13 cellular contexts compared by ENCODE assay signal in the genomic region with DNA sequence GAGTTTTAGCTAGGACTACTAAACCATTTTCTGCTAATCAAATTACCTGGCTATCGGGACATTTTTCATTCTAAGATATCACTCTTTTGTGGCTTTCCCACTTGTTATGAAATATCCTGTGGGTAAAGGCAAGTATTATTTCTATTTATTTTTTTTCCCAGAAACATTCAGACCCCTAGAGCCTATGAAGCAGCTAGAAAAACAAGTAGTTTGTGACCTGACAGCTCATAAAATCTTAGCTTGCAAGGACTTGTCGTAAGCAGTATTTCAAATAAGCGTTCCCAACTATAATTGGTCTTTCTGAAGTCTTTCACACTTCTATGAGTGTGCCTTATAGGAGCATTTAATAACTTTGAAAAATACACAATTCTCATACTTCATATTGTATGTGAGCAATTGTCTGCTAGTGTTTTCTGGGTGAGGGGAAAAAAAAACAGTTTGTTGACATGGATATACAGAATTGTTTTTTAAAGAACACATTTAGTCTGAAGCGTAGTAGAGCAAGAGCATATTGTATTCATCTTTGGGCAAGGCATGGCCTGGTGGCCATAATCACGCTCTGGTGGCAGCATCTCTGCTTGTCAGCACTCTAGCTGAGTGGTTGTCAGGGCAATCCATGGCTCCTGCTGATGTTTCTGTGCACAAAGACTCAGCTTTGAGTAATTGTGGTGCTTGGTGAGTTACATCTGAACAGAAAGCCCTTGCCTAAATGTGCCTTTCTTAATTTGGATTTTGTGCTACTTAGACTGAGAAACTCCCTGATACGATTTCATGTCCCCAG. TPM values are rescaled to one million over a fixed set of nuclear protein-coding genes. Genes with fewer than 3 reads are reported as not detected.
DNase-seq lines count a peak whose midpoint lies in the region; ATAC-seq, FAIRE-seq and TF ChIP-seq lines count a peak whose summit lies in the region.
"Had no signal": no experiment of that assay in that cellular context is flagged by ENCODE, and none has a peak within 500 bp of the region (broad histone marks: within the 10 kb centered on the region; RNA-seq: fewer than 3 reads in every experiment).

No MANE protein-coding gene starts in this region.

- H3K27ac Mint-ChIP-seq in T-helper 2 cell treated with Interferon-gamma antibody and Interleukin-4, amounts not matched to agents 5 μg/mL and 100 μg/mL, for 36 hours, result no peak overlapping the region

- H3K36me3 ChIP-seq in BLaER1 treated with 17β-estradiol and CSF1 and Interleukin-3, amounts not matched to agents 10 nM and 100 nM, result peaks cover 0 to 20% (median under 1%) of the 10 kb centered on the region in 11 experiments; a peak in 3 of 22 replicates
- H3K36me3 ChIP-seq in DOHH2 (ENCODE audit: control insufficient read depth, low read length), result peaks cover 47% of the 10 kb centered on the region
- H3K36me3 ChIP-seq in keratinocyte (ENCODE audit: control insufficient read depth in 2 of 2, extremely low read depth in 1 of 2, insufficient read depth in 2 of 2, low read length in 2 of 2), result no peaks in the 10 kb centered on the region
- no peaks in the 10 kb centered on the region for H3K36me3 ChIP-seq in Peyer's patch
- H3K36me3 ChIP-seq: adrenal gland, right lobe of liver had no signal

- H3K9ac ChIP-seq in BLaER1 treated with 17β-estradiol and CSF1 and Interleukin-3, amounts not matched to agents 10 nM and 100 nM, result no peak overlapping the region
- no peak overlapping the region for H3K9ac ChIP-seq in keratinocyte (ENCODE audit: control insufficient read depth, extremely low read depth, insufficient read depth, low read length)
- H3K9ac ChIP-seq: SK-N-SH had no signal

- H3K27ac ChIP-seq in BLaER1 treated with 17β-estradiol and CSF1 and Interleukin-3, amounts not matched to agents 10 nM and 100 nM, result no peak overlapping the region
- peak overlapping the region; percentile 96; the same call in 1 of the 2 replicates for H3K27ac ChIP-seq in DOHH2 (ENCODE audit: low read depth, low read length)
- H3K27ac ChIP-seq in keratinocyte (ENCODE audit: control insufficient read depth, insufficient read depth, low read length), result no peak overlapping the region
- no peak overlapping the region for H3K27ac ChIP-seq in Peyer's patch
- H3K27ac ChIP-seq: adrenal gland, right lobe of liver had no signal

- H4K20me1 ChIP-seq in BLaER1 treated with 17β-estradiol and CSF1 and Interleukin-3, amounts not matched to agents 10 nM and 100 nM, result peaks cover 0 to 26% (median 0%) of the 10 kb centered on the region in 11 experiments; a peak in 3 of 22 replicates
- H4K20me1 ChIP-seq in DOHH2 (ENCODE audit: control insufficient read depth, insufficient read depth, low read depth, low read length) (peaks cover 11% of the 10 kb centered on the region; the same call in 1 of the 2 replicates), keratinocyte (ENCODE audit: control insufficient read depth, extremely low read depth, insufficient read depth, low read length) (no peaks in the 10 kb centered on the region)

- H3K79me2 ChIP-seq in DOHH2 (ENCODE audit: control insufficient read depth, low read length) (peaks cover 80% of the 10 kb centered on the region), keratinocyte (ENCODE audit: control insufficient read depth, insufficient read depth, low read length) (peaks cover 12% of the 10 kb centered on the region)

- peak overlapping the region; percentile 77 to 99 (median 96); a peak in 19 of 22 replicates for H3K4me2 ChIP-seq in BLaER1 treated with 17β-estradiol and CSF1 and Interleukin-3, amounts not matched to agents 10 nM and 100 nM
- H3K4me2 ChIP-seq in DOHH2 (ENCODE audit: low read length) (peak overlapping the region; percentile 85), keratinocyte (ENCODE audit: control insufficient read depth, extremely low read depth, insufficient read depth, low read depth, low read length) (no peak overlapping the region)

- FAIRE-seq in keratinocyte (lab: Jason Lieb, UNC), result peak; percentile 20

- H3K9me3 Mint-ChIP-seq in T-helper 2 cell treated with Interferon-gamma antibody and Interleukin-4, amounts not matched to agents 5 μg/mL and 100 μg/mL, for 36 hours, result peaks cover 4% of the 10 kb centered on the region

- no peaks in the 10 kb centered on the region for H3K27me3 Mint-ChIP-seq in T-helper 2 cell treated with Interferon-gamma antibody and Interleukin-4, amounts not matched to agents 5 μg/mL and 100 μg/mL, for 36 hours (ENCODE audit: low read depth)

- TF ChIP-seq CTCF in DOHH2 (IDR thresholded peaks at IDR 0.05; ENCODE audit: low read depth, low read length, poor library complexity, severe bottlenecking), result no peak
- TF ChIP-seq CTCF in keratinocyte (optimal IDR thresholded peaks at IDR 0.05 in 1 of 3, IDR thresholded peaks at IDR 0.05 in 1 of 3, conservative IDR thresholded peaks at IDR 0.05 in 1 of 3; ENCODE audit: extremely low read depth in 1 of 3, insufficient read depth in 2 of 3, low read length in 3 of 3), result no peak
- TF ChIP-seq CTCF in Peyer's patch (IDR thresholded peaks at IDR 0.05), result no peak

- no peak for DNase-seq in T-helper 2 cell treated with Interferon-gamma antibody and Interleukin-4, amounts not matched to agents 5 μg/mL and 100 μg/mL, for 36 hours (ENCODE audit: low spot score)
- DNase-seq in keratinocyte (ENCODE audit: low read depth, low spot score), result no peak
- no peak for DNase-seq in GM03348 (ENCODE audit: low spot score)
- DNase-seq in Peyer's patch, result no peak
- DNase-seq: adrenal gland, NCI-H187, right lobe of liver, SK-N-SH had no signal

- no peak for TF ChIP-seq POLR2A in Peyer's patch (IDR thresholded peaks at IDR 0.05)

- peaks cover 2 to 9% (median 8%) of the 10 kb centered on the region in 11 experiments; a peak in 21 of 22 replicates for H3K9me3 ChIP-seq in BLaER1 treated with 17β-estradiol and CSF1 and Interleukin-3, amounts not matched to agents 10 nM and 100 nM (replicated peaks in 1 of 11)
- H3K9me3 ChIP-seq in DOHH2 (ENCODE audit: control insufficient read depth, insufficient read depth, low read length) (peaks cover 8% of the 10 kb centered on the region; the same call in 1 of the 2 replicates), keratinocyte (ENCODE audit: control insufficient read depth, low read depth, low read length) (no peaks in the 10 kb centered on the region), Peyer's patch (no peaks in the 10 kb centered on the region)
- H3K9me3 ChIP-seq: adrenal gland, right lobe of liver, SK-N-SH had no signal

- no peaks in the 10 kb centered on the region for H3K9me1 ChIP-seq in keratinocyte (ENCODE audit: control insufficient read depth, extremely low read depth, insufficient read depth, low read length)

- peaks cover 13% of the 10 kb centered on the region for H3F3A ChIP-seq in DOHH2 (ENCODE audit: control insufficient read depth, insufficient read depth)

- H2AFZ ChIP-seq in keratinocyte (ENCODE audit: control insufficient read depth, low read length), result no peak overlapping the region

- H3K4me3 ChIP-seq in BLaER1 treated with 17β-estradiol and CSF1 and Interleukin-3, amounts not matched to agents 10 nM and 100 nM, result no peak overlapping the region
- H3K4me3 ChIP-seq in DOHH2 (ENCODE audit: low read length) (peak overlapping the region; percentile 89), keratinocyte (ENCODE audit: control insufficient read depth in 2 of 3, extremely low read depth in 1 of 3, insufficient read depth in 2 of 3, low read depth in 1 of 3, low read length in 3 of 3) (no peak overlapping the region), Peyer's patch (no peak overlapping the region)
- H3K4me3 ChIP-seq: adrenal gland, coronary artery, right lobe of liver had no signal

- H3K4me3 Mint-ChIP-seq in T-helper 2 cell treated with Interferon-gamma antibody and Interleukin-4, amounts not matched to agents 5 μg/mL and 100 μg/mL, for 36 hours, result peak overlapping the region; percentile 98

- dilution Hi-C loops in keratinocyte (cut with MboI; ENCODE audit: extremely low pct_ligation_motif_present, low sequenced_read_pairs), result no loop called here

- peaks cover 0 to 17% (median 10%) of the 10 kb centered on the region in 11 experiments; a peak in 14 of 22 replicates for H3K27me3 ChIP-seq in BLaER1 treated with 17β-estradiol and CSF1 and Interleukin-3, amounts not matched to agents 10 nM and 100 nM
- no peaks in the 10 kb centered on the region for H3K27me3 ChIP-seq in DOHH2 (ENCODE audit: control insufficient read depth, low read length)
- no peaks in the 10 kb centered on the region for H3K27me3 ChIP-seq in keratinocyte (ENCODE audit: control insufficient read depth, extremely low read depth, insufficient read depth, low read length)
- H3K27me3 ChIP-seq in Peyer's patch, result no peaks in the 10 kb centered on the region
- H3K27me3 ChIP-seq: adrenal gland had no signal

- peaks cover 17 to 31% (median 26%) of the 10 kb centered on the region in 10 experiments for H3K4me1 ChIP-seq in BLaER1 treated with 17β-estradiol and CSF1 and Interleukin-3, amounts not matched to agents 10 nM and 100 nM
- H3K4me1 ChIP-seq in DOHH2 (ENCODE audit: control insufficient read depth, low read length), result peaks cover 70% of the 10 kb centered on the region
- H3K4me1 ChIP-seq in keratinocyte (ENCODE audit: control insufficient read depth, extremely low read depth, insufficient read depth, low read length), result peaks cover 18% of the 10 kb centered on the region
- peaks cover 0 to 9% (median 0%) of the 10 kb centered on the region in 4 donors for H3K4me1 ChIP-seq in Peyer's patch

- H3K9me2 ChIP-seq in DOHH2 (replicated peaks; ENCODE audit: control insufficient read depth, low read length), result no peaks in the 10 kb centered on the region
- H3K9me2 ChIP-seq: SK-N-SH had no signal

- ATAC-seq in GM21576 (IDR thresholded peaks at IDR 0.05; ENCODE audit: unreplicated experiment) (no peak), HG03521 (IDR thresholded peaks at IDR 0.05; ENCODE audit: unreplicated experiment) (no peak)
- ATAC-seq: right lobe of liver had no signal

- H3K4me1 Mint-ChIP-seq in T-helper 2 cell treated with Interferon-gamma antibody and Interleukin-4, amounts not matched to agents 5 μg/mL and 100 μg/mL, for 36 hours (ENCODE audit: low read depth), result peaks cover 40% of the 10 kb centered on the region

- peaks cover 37% of the 10 kb centered on the region for H3K36me3 Mint-ChIP-seq in T-helper 2 cell treated with Interferon-gamma antibody and Interleukin-4, amounts not matched to agents 5 μg/mL and 100 μg/mL, for 36 hours (ENCODE audit: low read depth)

RNA-seq across cellular contexts. Expression of gene MCUB, which starts 2.6 kb away (rescaled TPM):
- polyA plus RNA-seq in keratinocyte, result 13.1 to 20.6 TPM (median 20.3 TPM) in 3 replicates
- 1.4 TPM for polyA plus RNA-seq in keratinocyte (2011; ENCODE audit: low read depth)
- polyA plus RNA-seq in keratinocyte (2011; cell fraction: cytosol; rRNA removed), result 11.6 and 13.6 TPM in 2 replicates
- 4.7 and 5.7 TPM in 2 replicates for polyA plus RNA-seq in keratinocyte (2011; cell fraction: nucleus; rRNA removed)
- 3.7 and 21.5 TPM in 2 replicates for polyA plus RNA-seq in keratinocyte (2012; ENCODE audit: low replicate concordance)
- 1.3 to 18.9 TPM (median 10.1 TPM) in 3 replicates for polyA minus RNA-seq in keratinocyte
- 7.5 TPM for polyA minus RNA-seq in keratinocyte (2011; cell fraction: cytosol; rRNA and poly(A)+ RNA removed)
- 3.6 and 4.6 TPM in 2 replicates for polyA minus RNA-seq in keratinocyte (2011; cell fraction: nucleus; rRNA and poly(A)+ RNA removed)
- 10 to 100 TPM in 1 of 4 donors, 1 to 10 TPM in 3; 3.8 to 22.3 (median 5.5) TPM for total RNA-seq in Peyer's patch
